Comparison of ENCODE assay signal across 8 cellular contexts in genomic region chr17:33292184-33292980, GRCh38. TPM values are rescaled to one million over a fixed set of nuclear protein-coding genes. Genes with fewer than 3 reads are reported as not detected.
DNase-seq lines count a peak whose midpoint lies in the region; ATAC-seq, FAIRE-seq and TF ChIP-seq lines count a peak whose summit lies in the region.

No MANE protein-coding gene starts in this region.

- H3K4me1 Mint-ChIP-seq in CD4-positive, alpha-beta memory T cell, result peaks cover 6 to 17% (median 13%) of the 10 kb centered on the region in 4 donors

- FAIRE-seq in HTR-8/SVneo (lab: Jason Lieb, UNC), result no peak

- no peak overlapping the region for H3K27ac Mint-ChIP-seq in CD4-positive, alpha-beta memory T cell

- H3K4me3 Mint-ChIP-seq in CD4-positive, alpha-beta memory T cell, result peak overlapping the region in 2 of 8 donors; percentile 18 to 43

- POLR2A ChIA-PET in CD4-positive, alpha-beta memory T cell (lab: Charles Lee; ENCODE audit: partially characterized antibody), result no interaction called here

- peaks cover 31 to 51% of the 10 kb centered on the region in 2 donors for H3K27me3 Mint-ChIP-seq in CD4-positive, alpha-beta memory T cell

- CTCF ChIA-PET in CD4-positive, alpha-beta memory T cell (lab: Charles Lee; ENCODE audit: partially characterized antibody), result no interaction called here

- intact Hi-C loops in mucosa of descending colon (cut with DNase I, micrococcal nuclease), result loop anchor here in 1 of 2 donors (10.0 kb wide), 1 partner anchor 232 kb away; no protein-coding TSS in a partner anchor
- intact Hi-C loops in CD4-positive, alpha-beta memory T cell (cut with micrococcal nuclease), result no loop called here

- peaks cover 19% of the 10 kb centered on the region for H4K20me1 ChIP-seq in BLaER1

- peak; percentile 40 for DNase-seq in HTR-8/SVneo (ENCODE audit: insufficient read length, low spot score)
- no peak for DNase-seq in coronary artery (ENCODE audit: low spot score)
- peak; percentile 45 to 70 (median 58) for DNase-seq in mucosa of descending colon
- no peak for DNase-seq in CD4-positive, alpha-beta memory T cell
- no peak for DNase-seq in SW480 (ENCODE audit: low spot score)
- DNase-seq in NCI-H1436 (lab: John Stamatoyannopoulos, UW), result no peak

- peak overlapping the region; percentile 97 for H3K4me2 ChIP-seq in BLaER1

- H3K36me3 ChIP-seq in BLaER1 (peaks cover 10% of the 10 kb centered on the region; the same call in 1 of the 2 replicates), mucosa of descending colon (ENCODE audit: low read depth) (no peaks in the 10 kb centered on the region)
- H3K36me3 ChIP-seq in CD4-positive, alpha-beta memory T cell (ENCODE audit: insufficient read depth, low read length), result no peaks in the 10 kb centered on the region

- H3K4me1 ChIP-seq in BLaER1, result peaks cover 71% of the 10 kb centered on the region
- peaks cover 9% of the 10 kb centered on the region for H3K4me1 ChIP-seq in mucosa of descending colon (ENCODE audit: low read depth)
- no peaks in the 10 kb centered on the region for H3K4me1 ChIP-seq in CD4-positive, alpha-beta memory T cell (ENCODE audit: insufficient read depth, low read length)

- H3K9me3 ChIP-seq in BLaER1 (no peaks in the 10 kb centered on the region), mucosa of descending colon (no peaks in the 10 kb centered on the region)
- no peaks in the 10 kb centered on the region for H3K9me3 ChIP-seq in CD4-positive, alpha-beta memory T cell (ENCODE audit: control insufficient read depth in 1 of 2, low read length in 2 of 2)

- no peaks in the 10 kb centered on the region for H3K27me3 ChIP-seq in BLaER1
- H3K27me3 ChIP-seq in CD4-positive, alpha-beta memory T cell (ENCODE audit: insufficient read depth, low read length), result peaks cover 8% of the 10 kb centered on the region

- no peak for TF ChIP-seq CTCF in coronary artery (IDR thresholded peaks at IDR 0.05)
- peak; percentile 22 for TF ChIP-seq CTCF in mucosa of descending colon (IDR thresholded peaks at IDR 0.05)

- no peaks in the 10 kb centered on the region for H3K9me3 Mint-ChIP-seq in CD4-positive, alpha-beta memory T cell

- peak overlapping the region; percentile 85 for H3K4me3 ChIP-seq in BLaER1
- peak overlapping the region; percentile 67 for H3K4me3 ChIP-seq in coronary artery
- H3K4me3 ChIP-seq in mucosa of descending colon, result peak overlapping the region; percentile 3
- no peak overlapping the region for H3K4me3 ChIP-seq in CD4-positive, alpha-beta memory T cell (ENCODE audit: low read length in 2 of 2)

- H3K9ac ChIP-seq in BLaER1, result peak overlapping the region; percentile 86

- peak; percentile 65 for ATAC-seq in mucosa of descending colon
- no peak for ATAC-seq in GM19395 (IDR thresholded peaks at IDR 0.05; ENCODE audit: unreplicated experiment)

- no peaks in the 10 kb centered on the region for H3K36me3 Mint-ChIP-seq in CD4-positive, alpha-beta memory T cell

- H3K27ac ChIP-seq in BLaER1 (peak overlapping the region; percentile 87), coronary artery (no peak overlapping the region)
- no peak overlapping the region for H3K27ac ChIP-seq in CD4-positive, alpha-beta memory T cell (ENCODE audit: low read depth, low read length)

RNA-seq across cellular contexts. Expression of gene ASIC2, which starts 0.7 kb away (rescaled TPM):
- total RNA-seq in mucosa of descending colon, result 1 to 10 TPM in 1 of 3 donors, under 1 TPM in 2; 0.84 to 4.6 (median 0.98) TPM
- not detected for total RNA-seq in CD4-positive, alpha-beta memory T cell
- not detected for polyA plus RNA-seq in CD4-positive, alpha-beta memory T cell

Comparison
In these comparisons a context has a peak if more than half of its experiments do, and no peak if none do; other contexts are left out.
1. H3K4me3 ChIP-seq: peak in BLaER1 (single experiment), coronary artery (single experiment) and mucosa of descending colon (single experiment); none in CD4-positive, alpha-beta memory T cell (0 of 2).
2. DNase-seq: peak in HTR-8/SVneo (single experiment) and mucosa of descending colon (3 of 3); none in coronary artery (single experiment), CD4-positive, alpha-beta memory T cell (0 of 5), SW480 (single experiment) and NCI-H1436 (single experiment).